In genomic region chr15:73991726-73992593, GRCh38 we compare ENCODE assay signal across 1 cellular context.
TF ChIP-seq lines count a peak whose summit lies in the region.

A gene with protein sequence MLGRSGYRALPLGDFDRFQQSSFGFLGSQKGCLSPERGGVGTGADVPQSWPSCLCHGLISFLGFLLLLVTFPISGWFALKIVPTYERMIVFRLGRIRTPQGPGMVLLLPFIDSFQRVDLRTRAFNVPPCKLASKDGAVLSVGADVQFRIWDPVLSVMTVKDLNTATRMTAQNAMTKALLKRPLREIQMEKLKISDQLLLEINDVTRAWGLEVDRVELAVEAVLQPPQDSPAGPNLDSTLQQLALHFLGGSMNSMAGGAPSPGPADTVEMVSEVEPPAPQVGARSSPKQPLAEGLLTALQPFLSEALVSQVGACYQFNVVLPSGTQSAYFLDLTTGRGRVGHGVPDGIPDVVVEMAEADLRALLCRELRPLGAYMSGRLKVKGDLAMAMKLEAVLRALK (minus strand): TSS chr15:73992295. CDS start chr15:73992223, 72 bp downstream.

TF ChIP-seq in K562, 482 proteins besides CTCF, POLR2A, EP300 and RAD21 (continued from another document):
- TF ChIP-seq CTCFL (IDR thresholded peaks at IDR 0.05; ENCODE audit: borderline replicate concordance, insufficient read depth, low read depth, low read length, poor library complexity, severe bottlenecking) = peak; percentile 72
- TF ChIP-seq ETV1 (tag; conservative IDR thresholded peaks at IDR 0.05; ENCODE audit: low read depth) = peak; percentile 58; the same call in 1 of the 2 replicates
- peak; percentile 98 for TF ChIP-seq RB1 (IDR thresholded peaks at IDR 0.05; ENCODE audit: low read depth)
- TF ChIP-seq ZNF384 (IDR thresholded peaks at IDR 0.05; ENCODE audit: low read depth, low read length) = no peak
- no peak for TF ChIP-seq HMGXB4 (CRISPR knock-in tag; IDR thresholded peaks at IDR 0.05)
- peak; percentile 76 for TF ChIP-seq GMEB1 (CRISPR knock-in tag; IDR thresholded peaks at IDR 0.05)
- TF ChIP-seq ZNF431 (CRISPR knock-in tag; IDR thresholded peaks at IDR 0.05) = 0 out of 2 replicates have a peak, but pooled peaks have one; percentile 53
- TF ChIP-seq RCOR1 (IDR thresholded peaks at IDR 0.05; ENCODE audit: borderline replicate concordance in 1 of 2, low read depth in 2 of 2, low read length in 2 of 2) = peak in 1 of 2 experiments; percentile 62; a peak in 2 of 4 replicates
- TF ChIP-seq TEAD1 (CRISPR knock-in tag; IDR thresholded peaks at IDR 0.05) = 0 out of 4 replicates have a peak, but pooled peaks of 1 of the 2 experiments have one; percentile 17
- peak; percentile 56; the same call in 1 of the 2 replicates for TF ChIP-seq SMARCE1 (IDR thresholded peaks at IDR 0.05)
- TF ChIP-seq FOXP1 (CRISPR knock-in tag; IDR thresholded peaks at IDR 0.05) = no peak
- no peak for TF ChIP-seq ZNF184 (CRISPR knock-in tag; IDR thresholded peaks at IDR 0.05)
- TF ChIP-seq WHSC1 (IDR thresholded peaks at IDR 0.05; ENCODE audit: low read length) = no peak
- TF ChIP-seq CREBBP (IDR thresholded peaks at IDR 0.05; ENCODE audit: low read depth, low read length) = no peak
- peak; percentile 72 for TF ChIP-seq DPF2 (IDR thresholded peaks at IDR 0.05)
- peak; percentile 59 for TF ChIP-seq HNRNPK (IDR thresholded peaks at IDR 0.05; ENCODE audit: low read depth, low read length, poor library complexity, severe bottlenecking)
- TF ChIP-seq, protein P1, sequence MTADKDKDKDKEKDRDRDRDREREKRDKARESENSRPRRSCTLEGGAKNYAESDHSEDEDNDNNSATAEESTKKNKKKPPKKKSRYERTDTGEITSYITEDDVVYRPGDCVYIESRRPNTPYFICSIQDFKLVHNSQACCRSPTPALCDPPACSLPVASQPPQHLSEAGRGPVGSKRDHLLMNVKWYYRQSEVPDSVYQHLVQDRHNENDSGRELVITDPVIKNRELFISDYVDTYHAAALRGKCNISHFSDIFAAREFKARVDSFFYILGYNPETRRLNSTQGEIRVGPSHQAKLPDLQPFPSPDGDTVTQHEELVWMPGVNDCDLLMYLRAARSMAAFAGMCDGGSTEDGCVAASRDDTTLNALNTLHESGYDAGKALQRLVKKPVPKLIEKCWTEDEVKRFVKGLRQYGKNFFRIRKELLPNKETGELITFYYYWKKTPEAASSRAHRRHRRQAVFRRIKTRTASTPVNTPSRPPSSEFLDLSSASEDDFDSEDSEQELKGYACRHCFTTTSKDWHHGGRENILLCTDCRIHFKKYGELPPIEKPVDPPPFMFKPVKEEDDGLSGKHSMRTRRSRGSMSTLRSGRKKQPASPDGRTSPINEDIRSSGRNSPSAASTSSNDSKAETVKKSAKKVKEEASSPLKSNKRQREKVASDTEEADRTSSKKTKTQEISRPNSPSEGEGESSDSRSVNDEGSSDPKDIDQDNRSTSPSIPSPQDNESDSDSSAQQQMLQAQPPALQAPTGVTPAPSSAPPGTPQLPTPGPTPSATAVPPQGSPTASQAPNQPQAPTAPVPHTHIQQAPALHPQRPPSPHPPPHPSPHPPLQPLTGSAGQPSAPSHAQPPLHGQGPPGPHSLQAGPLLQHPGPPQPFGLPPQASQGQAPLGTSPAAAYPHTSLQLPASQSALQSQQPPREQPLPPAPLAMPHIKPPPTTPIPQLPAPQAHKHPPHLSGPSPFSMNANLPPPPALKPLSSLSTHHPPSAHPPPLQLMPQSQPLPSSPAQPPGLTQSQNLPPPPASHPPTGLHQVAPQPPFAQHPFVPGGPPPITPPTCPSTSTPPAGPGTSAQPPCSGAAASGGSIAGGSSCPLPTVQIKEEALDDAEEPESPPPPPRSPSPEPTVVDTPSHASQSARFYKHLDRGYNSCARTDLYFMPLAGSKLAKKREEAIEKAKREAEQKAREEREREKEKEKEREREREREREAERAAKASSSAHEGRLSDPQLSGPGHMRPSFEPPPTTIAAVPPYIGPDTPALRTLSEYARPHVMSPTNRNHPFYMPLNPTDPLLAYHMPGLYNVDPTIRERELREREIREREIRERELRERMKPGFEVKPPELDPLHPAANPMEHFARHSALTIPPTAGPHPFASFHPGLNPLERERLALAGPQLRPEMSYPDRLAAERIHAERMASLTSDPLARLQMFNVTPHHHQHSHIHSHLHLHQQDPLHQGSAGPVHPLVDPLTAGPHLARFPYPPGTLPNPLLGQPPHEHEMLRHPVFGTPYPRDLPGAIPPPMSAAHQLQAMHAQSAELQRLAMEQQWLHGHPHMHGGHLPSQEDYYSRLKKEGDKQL (CRISPR knock-in tag; IDR thresholded peaks at IDR 0.05; ENCODE audit: borderline replicate concordance) = no peak
- no peak for TF ChIP-seq SIX5 (IDR thresholded peaks at IDR 0.05; ENCODE audit: borderline replicate concordance in 1 of 2, insufficient read depth in 1 of 2, low read depth in 1 of 2, low read length in 2 of 2)
- TF ChIP-seq CHD1 (IDR thresholded peaks at IDR 0.05; ENCODE audit: low read length) = peak; percentile 68
- TF ChIP-seq SMARCA5 (IDR thresholded peaks at IDR 0.05) = no peak
- TF ChIP-seq FOXO4 (CRISPR knock-in tag; IDR thresholded peaks at IDR 0.05) = no peak
- TF ChIP-seq ZBTB17 (CRISPR knock-in tag; IDR thresholded peaks at IDR 0.05) = peak; percentile 59; the same call in 1 of the 2 replicates
- TF ChIP-seq FOXM1 (IDR thresholded peaks at IDR 0.05; ENCODE audit: low read depth) = peak; percentile 42
- no peak for TF ChIP-seq FOXM1 (CRISPR knock-in tag; IDR thresholded peaks at IDR 0.05; ENCODE audit: low read depth)
- no peak for TF ChIP-seq ZFP30 (CRISPR knock-in tag; IDR thresholded peaks at IDR 0.05; ENCODE audit: borderline replicate concordance)
- peak in 1 of 2 experiments; percentile 93; a peak in 2 of 4 replicates for TF ChIP-seq NONO (IDR thresholded peaks at IDR 0.05; ENCODE audit: low read depth in 2 of 2, low read length in 1 of 2)
- no peak for TF ChIP-seq NCOA1 (IDR thresholded peaks at IDR 0.05; ENCODE audit: low read depth)
- TF ChIP-seq, protein P2, sequence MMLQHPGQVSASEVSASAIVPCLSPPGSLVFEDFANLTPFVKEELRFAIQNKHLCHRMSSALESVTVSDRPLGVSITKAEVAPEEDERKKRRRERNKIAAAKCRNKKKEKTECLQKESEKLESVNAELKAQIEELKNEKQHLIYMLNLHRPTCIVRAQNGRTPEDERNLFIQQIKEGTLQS (IDR thresholded peaks at IDR 0.05) = no peak
- TF ChIP-seq, protein P2 (CRISPR knock-in tag; conservative IDR thresholded peaks at IDR 0.05) = 0 out of 2 replicates have a peak, but pooled peaks have one; percentile 37
